In the genomic region with DNA sequence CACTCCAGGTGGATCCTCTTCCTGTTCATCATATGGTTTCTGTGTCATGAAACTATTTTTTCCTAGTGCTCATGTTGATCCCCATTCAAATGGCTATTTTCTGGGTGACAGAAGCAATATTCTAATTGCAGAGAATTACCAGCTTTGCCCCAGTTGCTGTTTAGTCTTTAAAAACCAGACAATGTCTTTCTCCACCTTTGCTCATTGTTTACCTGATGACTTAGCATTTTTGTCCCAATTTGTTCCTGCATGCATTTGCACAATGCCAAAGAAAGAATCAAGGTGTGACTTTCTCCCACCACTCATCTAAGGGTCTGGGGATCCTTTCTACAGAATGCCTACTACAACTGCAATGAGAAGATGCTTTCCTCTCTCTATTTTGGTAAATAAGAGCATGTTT, we compare ENCODE assay signal across 1 cellular context.
TF ChIP-seq lines count a peak whose summit lies in the region.

No MANE protein-coding gene starts in this region.

TF ChIP-seq in GM23338, 12 proteins besides CTCF, POLR2A, EP300 and RAD21 (continued from another document):
- TF ChIP-seq, protein P1, sequence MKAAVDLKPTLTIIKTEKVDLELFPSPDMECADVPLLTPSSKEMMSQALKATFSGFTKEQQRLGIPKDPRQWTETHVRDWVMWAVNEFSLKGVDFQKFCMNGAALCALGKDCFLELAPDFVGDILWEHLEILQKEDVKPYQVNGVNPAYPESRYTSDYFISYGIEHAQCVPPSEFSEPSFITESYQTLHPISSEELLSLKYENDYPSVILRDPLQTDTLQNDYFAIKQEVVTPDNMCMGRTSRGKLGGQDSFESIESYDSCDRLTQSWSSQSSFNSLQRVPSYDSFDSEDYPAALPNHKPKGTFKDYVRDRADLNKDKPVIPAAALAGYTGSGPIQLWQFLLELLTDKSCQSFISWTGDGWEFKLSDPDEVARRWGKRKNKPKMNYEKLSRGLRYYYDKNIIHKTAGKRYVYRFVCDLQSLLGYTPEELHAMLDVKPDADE (IDR thresholded peaks at IDR 0.05): no peak
- TF ChIP-seq ZNF114 (CRISPR knock-in tag; IDR thresholded peaks at IDR 0.05) (no peak), ZNF331 (CRISPR knock-in tag; IDR thresholded peaks at IDR 0.05; ENCODE audit: low read depth) (no peak), NANOG (IDR thresholded peaks at IDR 0.05; ENCODE audit: borderline replicate concordance) (no peak)
